In the genomic region with DNA sequence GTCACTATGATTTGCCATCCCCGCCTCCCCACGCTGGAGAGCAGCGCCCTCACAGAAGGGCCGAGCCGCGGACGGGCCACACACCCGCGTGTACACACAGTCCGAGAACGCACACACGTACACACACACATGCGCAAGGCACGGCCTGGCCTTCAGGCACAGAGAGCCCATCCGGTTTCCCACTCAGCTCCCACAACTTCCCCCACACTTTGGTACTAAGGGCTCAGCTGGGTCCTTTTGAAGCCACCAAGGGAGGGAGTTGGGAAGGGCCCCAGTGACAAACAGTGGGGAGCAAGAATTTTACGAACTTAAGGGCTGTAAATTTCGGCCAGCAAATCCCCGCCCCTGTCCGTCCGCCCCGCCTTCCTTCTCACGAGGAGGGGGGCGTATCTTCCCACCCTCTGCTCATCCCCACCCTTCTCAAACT, we compare ENCODE assay signal across 9 cellular contexts.
DNase-seq lines count a peak whose midpoint lies in the region; ATAC-seq and TF ChIP-seq lines count a peak whose summit lies in the region.
"Had no signal": no experiment of that assay in that cellular context is flagged by ENCODE, and none has a peak within 500 bp of the region (broad histone marks: within the 10 kb centered on the region; RNA-seq: fewer than 3 reads in every experiment).

No MANE protein-coding gene starts in this region.

- peaks cover 27% of the 10 kb centered on the region for H3K27me3 ChIP-seq in cardiac muscle cell
- peaks cover 31 to 45% of the 10 kb centered on the region in 2 donors for H3K27me3 ChIP-seq in duodenal mucosa (ENCODE audit: control insufficient read depth in 1 of 2, insufficient read depth in 2 of 2, low read length in 2 of 2)

- peak in 1 of 2 donors; percentile 32 for DNase-seq in cardiac muscle cell (ENCODE audit: low read depth in 1 of 2, low spot score in 1 of 2)
- DNase-seq in cardiac septum (ENCODE audit: low spot score): no peak
- DNase-seq in memory B cell (ENCODE audit: low spot score in 2 of 2): no peak
- DNase-seq in type B pancreatic cell (ENCODE audit: extremely low spot score, unreplicated experiment): no peak
- DNase-seq in D341Med (ENCODE audit: low spot score): no peak
- DNase-seq in substantia nigra (lab: John Stamatoyannopoulos, UW): no peak
- DNase-seq: midbrain had no signal

- H3K27me3 Mint-ChIP-seq in memory B cell: peaks cover 19% of the 10 kb centered on the region
- H3K27me3 Mint-ChIP-seq in type B pancreatic cell: peaks cover 73% of the 10 kb centered on the region

- no peaks in the 10 kb centered on the region for H3K9me3 ChIP-seq in cardiac muscle cell (ENCODE audit: low read depth)
- no peaks in the 10 kb centered on the region for H3K9me3 ChIP-seq in duodenal mucosa (ENCODE audit: control insufficient read depth in 1 of 2, low read length in 2 of 2)

- ATAC-seq in memory B cell (ENCODE audit: low read depth): no peak
- no peak for ATAC-seq in GM18861 (IDR thresholded peaks at IDR 0.05; ENCODE audit: unreplicated experiment)

- H3K4me3 Mint-ChIP-seq in memory B cell (peak overlapping the region; percentile 50), type B pancreatic cell (peak overlapping the region; percentile 68)

- peak overlapping the region; percentile 30 for H3K4me3 ChIP-seq in cardiac muscle cell
- peak overlapping the region; percentile 35 to 43 for H3K4me3 ChIP-seq in duodenal mucosa (ENCODE audit: low read depth in 1 of 2, low read length in 2 of 2)

- TF ChIP-seq CTCF in cardiac muscle cell (IDR thresholded peaks at IDR 0.05; ENCODE audit: low read depth, low read length) (no peak), type B pancreatic cell (conservative IDR thresholded peaks at IDR 0.05) (no peak)

- H3K36me3 ChIP-seq in cardiac muscle cell: no peaks in the 10 kb centered on the region
- H3K36me3 ChIP-seq in duodenal mucosa (ENCODE audit: control insufficient read depth in 1 of 2, insufficient read depth in 2 of 2, low read length in 2 of 2): no peaks in the 10 kb centered on the region

- H3K9me3 Mint-ChIP-seq in memory B cell (no peaks in the 10 kb centered on the region), type B pancreatic cell (no peaks in the 10 kb centered on the region)

- H3K4me1 Mint-ChIP-seq in memory B cell: peaks cover 5% of the 10 kb centered on the region
- H3K4me1 Mint-ChIP-seq in type B pancreatic cell (ENCODE audit: unreplicated experiment): peaks cover 17% of the 10 kb centered on the region

- H3K27ac ChIP-seq in cardiac muscle cell (no peak overlapping the region), duodenal mucosa (ENCODE audit: low read depth, low read length) (no peak overlapping the region), substantia nigra (ENCODE audit: low read depth, low read length, poor library complexity, severe bottlenecking) (no peak overlapping the region)

- peaks cover 18% of the 10 kb centered on the region for H3K4me1 ChIP-seq in cardiac muscle cell (ENCODE audit: low read depth)
- H3K4me1 ChIP-seq in duodenal mucosa (ENCODE audit: control insufficient read depth in 1 of 2, insufficient read depth in 2 of 2, low read length in 2 of 2): peaks cover 6 to 12% of the 10 kb centered on the region in 2 donors

- no peak overlapping the region for H3K9ac ChIP-seq in duodenal mucosa (ENCODE audit: low read depth in 1 of 2, low read length in 2 of 2)

- intact Hi-C loops in cardiac septum (cut with DNase I): no loop called here

- H3K36me3 Mint-ChIP-seq in memory B cell (no peaks in the 10 kb centered on the region), type B pancreatic cell (no peaks in the 10 kb centered on the region)

- no peak overlapping the region for H3K27ac Mint-ChIP-seq in memory B cell
- H3K27ac Mint-ChIP-seq in type B pancreatic cell: no peak overlapping the region
